In genomic region chr12:45216297-45216982, GRCh38 we compare ENCODE assay signal across 8 cellular contexts. TPM values are rescaled to one million over a fixed set of nuclear protein-coding genes. Genes with fewer than 3 reads are reported as not detected.
DNase-seq lines count a peak whose midpoint lies in the region; ATAC-seq and TF ChIP-seq lines count a peak whose summit lies in the region.

No MANE protein-coding gene starts in this region.

- TF ChIP-seq CTCF in AG09309 (IDR thresholded peaks at IDR 0.05; ENCODE audit: control insufficient read depth, insufficient read depth, low read depth, low read length, missing control alignments) (peak; percentile 43), heart left ventricle (IDR thresholded peaks at IDR 0.05) (peak in 9 of 12 donors; percentile 7 to 48 (median 33)), vagina (IDR thresholded peaks at IDR 0.05) (no peak)

- H3K27ac ChIP-seq in heart left ventricle (peak overlapping the region; percentile 83 to 99 (median 94)), vagina (peak overlapping the region; percentile 97)

- H3K27me3 ChIP-seq in heart left ventricle (no peaks in the 10 kb centered on the region), vagina (no peaks in the 10 kb centered on the region)

- DNase-seq in AG09309 (ENCODE audit: low read depth) = no peak
- DNase-seq in RKO (ENCODE audit: low spot score) = peak; percentile 47
- peak; percentile 50 for DNase-seq in activated naive CD4-positive, alpha-beta T cell treated with anti-CD3 and anti-CD28 coated beads, Interleukin-2, amount 50 U/mL, for 16 hours
- DNase-seq in heart left ventricle = peak; percentile 55 to 77 (median 63)
- peak; percentile 86 for DNase-seq in posterior vena cava (ENCODE audit: low spot score)
- no peak for DNase-seq in vagina (ENCODE audit: extremely low spot score in 2 of 2)

- no peaks in the 10 kb centered on the region for H3K36me3 ChIP-seq in heart left ventricle
- H3K36me3 ChIP-seq in vagina = no peaks in the 10 kb centered on the region

- WGBS in heart left ventricle, 4 donors = 0 to 1% (median 1%) methylated on average over 42 to 62 of the region's 62 CpGs

- H3K4me3 ChIP-seq in AG09309 (ENCODE audit: control insufficient read depth, low read depth, low read length) = peak overlapping the region; percentile 75
- peak overlapping the region; percentile 61 to 97 (median 90) for H3K4me3 ChIP-seq in heart left ventricle
- H3K4me3 ChIP-seq in vagina = peak overlapping the region; percentile 82 to 94

- no peaks in the 10 kb centered on the region for H3K9me3 ChIP-seq in heart left ventricle
- H3K9me3 ChIP-seq in vagina = no peaks in the 10 kb centered on the region

- TF ChIP-seq POLR2A in heart left ventricle (IDR thresholded peaks at IDR 0.05) (no peak), vagina (IDR thresholded peaks at IDR 0.05) (no peak)

- intact Hi-C loops in heart left ventricle (cut with DNase I) = loop anchor here in 9 of 10 donors (2.0 to 10.0 kb wide), 12 partner anchors 41 to 511 kb away; partner anchors contain the start of gene ARID2 (in 3 of the 9)
- intact Hi-C loops in posterior vena cava (cut with DNase I) = loop anchor here (10.0 kb wide), 1 partner anchor 168 kb away; no protein-coding TSS in a partner anchor
- intact Hi-C loops in vagina (cut with DNase I) = loop anchor here (10.0 kb wide), 2 partner anchors 58 to 168 kb away; no protein-coding TSS in a partner anchor

- H3K4me1 ChIP-seq in heart left ventricle = peaks cover 4 to 45% (median 28%) of the 10 kb centered on the region in 12 donors
- H3K4me1 ChIP-seq in vagina = peaks cover 39% of the 10 kb centered on the region

- ATAC-seq in GM18861 (IDR thresholded peaks at IDR 0.05; ENCODE audit: unreplicated experiment) = peak; percentile 27
- ATAC-seq in HG03108 (IDR thresholded peaks at IDR 0.05; ENCODE audit: unreplicated experiment) = peak; percentile 32
- peak in 3 of 4 donors; percentile 65 to 78 (median 75) for ATAC-seq in heart left ventricle

RNA-seq across cellular contexts. Expression of gene ANO6, which starts 0.5 kb away (rescaled TPM):
- total RNA-seq in heart left ventricle (10 to 100 TPM; 29.1 to 57.2 (median 46.7) TPM), posterior vena cava (10 to 100 TPM; 74.8 to 76.6 TPM), vagina (48.4 TPM)
- polyA plus RNA-seq in heart left ventricle = 10 to 100 TPM in 1 of 2 donors, 1 to 10 TPM in 1; 9.0 to 21.9 TPM

Comparison
In these comparisons a context has a peak if more than half of its experiments do, and no peak if none do; other contexts are left out.
1. DNase-seq: peak in RKO (single experiment), activated naive CD4-positive, alpha-beta T cell treated with anti-CD3 and anti-CD28 coated beads, Interleukin-2, amount 50 U/mL, for 16 hours (single experiment), heart left ventricle (5 of 5) and posterior vena cava (single experiment); none in AG09309 (single experiment) and vagina (0 of 2).
2. CTCF ChIP-seq: peak in AG09309 (single experiment) and heart left ventricle (9 of 12); none in vagina (0 of 3).
3. Peak in every context shown above with its lines, with median percentiles within 50 percentile points of each other: H3K4me3 ChIP-seq and ATAC-seq.